2 cellular contexts compared by ENCODE assay signal in the genomic region with DNA sequence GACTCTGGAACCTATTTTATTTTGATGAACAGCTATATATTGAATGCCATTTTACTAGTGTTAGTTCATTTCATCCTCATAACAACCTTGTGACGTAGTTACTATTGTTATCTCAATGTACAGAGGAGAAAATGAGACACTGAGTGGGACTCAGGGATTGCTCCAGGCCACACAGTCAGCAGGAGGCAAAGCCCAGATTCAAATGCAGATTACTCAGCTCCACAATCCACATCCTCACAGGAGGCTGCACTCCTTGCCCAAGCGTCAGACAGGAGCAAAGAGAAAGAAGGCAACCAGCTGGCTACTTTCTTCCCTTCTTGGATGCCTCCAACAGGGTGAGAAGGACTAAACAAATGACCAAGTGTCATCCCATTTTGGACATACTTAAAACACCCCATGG.
A peak's percentile ranks its signal among the peaks of the same experiment; 100 is the strongest.
TF ChIP-seq lines count a peak whose summit lies in the region.

No MANE protein-coding gene starts in this region.

TF ChIP-seq in HCT116, 20 proteins besides CTCF, POLR2A, EP300 and RAD21 (continued from another document):
- TF ChIP-seq ELF1 (IDR thresholded peaks at IDR 0.05; ENCODE audit: borderline replicate concordance, low read depth) (no peak), EZH2phosphoT487 (IDR thresholded peaks at IDR 0.05; ENCODE audit: borderline replicate concordance) (no peak), REST (IDR thresholded peaks at IDR 0.05; ENCODE audit: low read depth) (no peak), EGR1 (IDR thresholded peaks at IDR 0.05; ENCODE audit: low read depth) (no peak), POLR2AphosphoS5 (IDR thresholded peaks at IDR 0.05; ENCODE audit: low read depth, low read length) (no peak), EZH2 (IDR thresholded peaks at IDR 0.05) (no peak), MAX (IDR thresholded peaks at IDR 0.05) (no peak), ZBTB33 (IDR thresholded peaks at IDR 0.05; ENCODE audit: extremely low read depth, insufficient replicate concordance, low read length) (no peak)
- TF ChIP-seq, protein P1, sequence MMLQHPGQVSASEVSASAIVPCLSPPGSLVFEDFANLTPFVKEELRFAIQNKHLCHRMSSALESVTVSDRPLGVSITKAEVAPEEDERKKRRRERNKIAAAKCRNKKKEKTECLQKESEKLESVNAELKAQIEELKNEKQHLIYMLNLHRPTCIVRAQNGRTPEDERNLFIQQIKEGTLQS (IDR thresholded peaks at IDR 0.05): no peak

TF ChIP-seq in WTC11, 78 proteins besides CTCF, POLR2A, EP300 and RAD21 (continued from another document and continues in another):
- no peak for TF ChIP-seq HMGXB4 (CRISPR knock-in tag; IDR thresholded peaks at IDR 0.05)
- TF ChIP-seq, protein P2, sequence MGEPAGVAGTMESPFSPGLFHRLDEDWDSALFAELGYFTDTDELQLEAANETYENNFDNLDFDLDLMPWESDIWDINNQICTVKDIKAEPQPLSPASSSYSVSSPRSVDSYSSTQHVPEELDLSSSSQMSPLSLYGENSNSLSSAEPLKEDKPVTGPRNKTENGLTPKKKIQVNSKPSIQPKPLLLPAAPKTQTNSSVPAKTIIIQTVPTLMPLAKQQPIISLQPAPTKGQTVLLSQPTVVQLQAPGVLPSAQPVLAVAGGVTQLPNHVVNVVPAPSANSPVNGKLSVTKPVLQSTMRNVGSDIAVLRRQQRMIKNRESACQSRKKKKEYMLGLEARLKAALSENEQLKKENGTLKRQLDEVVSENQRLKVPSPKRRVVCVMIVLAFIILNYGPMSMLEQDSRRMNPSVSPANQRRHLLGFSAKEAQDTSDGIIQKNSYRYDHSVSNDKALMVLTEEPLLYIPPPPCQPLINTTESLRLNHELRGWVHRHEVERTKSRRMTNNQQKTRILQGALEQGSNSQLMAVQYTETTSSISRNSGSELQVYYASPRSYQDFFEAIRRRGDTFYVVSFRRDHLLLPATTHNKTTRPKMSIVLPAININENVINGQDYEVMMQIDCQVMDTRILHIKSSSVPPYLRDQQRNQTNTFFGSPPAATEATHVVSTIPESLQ (CRISPR knock-in tag; IDR thresholded peaks at IDR 0.05): no peak
- TF ChIP-seq, protein P3, sequence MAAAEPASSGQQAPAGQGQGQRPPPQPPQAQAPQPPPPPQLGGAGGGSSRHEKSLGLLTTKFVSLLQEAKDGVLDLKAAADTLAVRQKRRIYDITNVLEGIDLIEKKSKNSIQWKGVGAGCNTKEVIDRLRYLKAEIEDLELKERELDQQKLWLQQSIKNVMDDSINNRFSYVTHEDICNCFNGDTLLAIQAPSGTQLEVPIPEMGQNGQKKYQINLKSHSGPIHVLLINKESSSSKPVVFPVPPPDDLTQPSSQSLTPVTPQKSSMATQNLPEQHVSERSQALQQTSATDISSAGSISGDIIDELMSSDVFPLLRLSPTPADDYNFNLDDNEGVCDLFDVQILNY (CRISPR knock-in tag; IDR thresholded peaks at IDR 0.05): no peak
- TF ChIP-seq ZSCAN18 (CRISPR knock-in tag; IDR thresholded peaks at IDR 0.05): no peak
- no peak for TF ChIP-seq TEAD4 (CRISPR knock-in tag; IDR thresholded peaks at IDR 0.05)
- TF ChIP-seq IRF1 (CRISPR knock-in tag; IDR thresholded peaks at IDR 0.05): no peak
- no peak for TF ChIP-seq TCF7 (CRISPR knock-in tag; IDR thresholded peaks at IDR 0.05; ENCODE audit: low read depth)
- no peak for TF ChIP-seq GRHL2 (CRISPR knock-in tag; IDR thresholded peaks at IDR 0.05; ENCODE audit: insufficient replicate concordance, severe bottlenecking)
- no peak for TF ChIP-seq USF2 (CRISPR knock-in tag; IDR thresholded peaks at IDR 0.05)
- no peak for TF ChIP-seq ZNF232 (CRISPR knock-in tag; IDR thresholded peaks at IDR 0.05)
- TF ChIP-seq ERG (CRISPR knock-in tag; IDR thresholded peaks at IDR 0.05): no peak
- 0 out of 2 replicates have a peak, but pooled peaks have one; percentile 17 for TF ChIP-seq CREM (CRISPR knock-in tag; IDR thresholded peaks at IDR 0.05)
- TF ChIP-seq ESRRA (CRISPR knock-in tag; IDR thresholded peaks at IDR 0.05; ENCODE audit: borderline replicate concordance): no peak
- TF ChIP-seq RELA (CRISPR knock-in tag; IDR thresholded peaks at IDR 0.05; ENCODE audit: borderline replicate concordance): no peak
- no peak for TF ChIP-seq ZNF671 (CRISPR knock-in tag; IDR thresholded peaks at IDR 0.05)
- no peak for TF ChIP-seq ZBTB43 (CRISPR knock-in tag; IDR thresholded peaks at IDR 0.05)
- TF ChIP-seq, protein P4, sequence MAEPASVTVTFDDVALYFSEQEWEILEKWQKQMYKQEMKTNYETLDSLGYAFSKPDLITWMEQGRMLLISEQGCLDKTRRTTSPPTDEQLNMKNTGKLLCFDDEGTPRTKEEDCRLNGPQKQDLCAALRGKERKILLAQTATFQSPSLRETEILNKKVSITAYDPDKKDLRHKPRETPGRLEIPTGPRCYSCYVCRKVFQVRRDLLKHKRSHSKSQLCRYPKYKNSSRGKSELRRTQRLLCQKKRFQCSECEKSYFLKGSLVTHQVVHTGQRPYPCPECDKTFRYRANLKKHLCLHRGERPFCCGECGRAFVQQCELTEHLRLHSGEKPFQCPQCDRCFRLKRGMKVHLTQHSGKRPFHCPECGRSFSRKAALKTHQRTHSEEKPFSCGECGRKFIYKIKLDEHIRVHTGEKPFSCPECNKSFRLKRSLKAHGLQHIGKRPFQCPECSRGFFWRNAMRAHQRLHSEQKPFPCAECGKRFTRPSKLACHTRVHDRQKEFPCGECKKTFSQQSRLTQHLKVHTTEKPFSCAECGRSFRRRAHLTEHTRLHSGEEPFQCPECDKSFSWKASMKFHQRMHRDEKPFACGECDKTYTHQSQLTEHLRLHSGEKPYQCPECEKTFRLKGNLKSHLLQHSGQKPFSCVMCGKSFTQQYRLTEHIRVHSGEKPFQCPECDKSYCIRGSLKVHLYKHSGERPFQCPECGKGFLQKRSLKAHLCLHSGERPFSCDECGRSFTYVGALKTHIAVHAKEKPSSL (CRISPR knock-in tag; conservative IDR thresholded peaks at IDR 0.05): no peak
- TF ChIP-seq FOXJ3 (CRISPR knock-in tag; IDR thresholded peaks at IDR 0.05; ENCODE audit: borderline replicate concordance): no peak
- TF ChIP-seq NR3C1 (CRISPR knock-in tag; conservative IDR thresholded peaks at IDR 0.05; ENCODE audit: low read depth): no peak
- TF ChIP-seq TEAD1 (CRISPR knock-in tag; IDR thresholded peaks at IDR 0.05): no peak
- no peak for TF ChIP-seq ZNF138 (CRISPR knock-in tag; conservative IDR thresholded peaks at IDR 0.05)
- TF ChIP-seq ZNF263 (CRISPR knock-in tag; IDR thresholded peaks at IDR 0.05; ENCODE audit: low read depth): no peak
- TF ChIP-seq ATF2 (CRISPR knock-in tag; IDR thresholded peaks at IDR 0.05; ENCODE audit: borderline replicate concordance, low read depth): no peak
- no peak for TF ChIP-seq RORB (CRISPR knock-in tag; IDR thresholded peaks at IDR 0.05)
- no peak for TF ChIP-seq MYBL2 (CRISPR knock-in tag; IDR thresholded peaks at IDR 0.05)
- no peak for TF ChIP-seq ZNF396 (CRISPR knock-in tag; IDR thresholded peaks at IDR 0.05; ENCODE audit: borderline replicate concordance)
- TF ChIP-seq NR1H2 (CRISPR knock-in tag; IDR thresholded peaks at IDR 0.05): no peak
- no peak for TF ChIP-seq ATF1 (CRISPR knock-in tag; IDR thresholded peaks at IDR 0.05)
- TF ChIP-seq AR (CRISPR knock-in tag; IDR thresholded peaks at IDR 0.05): no peak
